ENCODE assay signal across 22 cellular contexts in genomic region chr13:112824429-112824828, GRCh38.
DNase-seq lines count a peak whose midpoint lies in the region; ATAC-seq and TF ChIP-seq lines count a peak whose summit lies in the region.
"Had no signal": no experiment of that assay in that cellular context is flagged by ENCODE, and none has a peak within 500 bp of the region (broad histone marks: within the 10 kb centered on the region; RNA-seq: fewer than 3 reads in every experiment).

No MANE protein-coding gene starts in this region.

- no peaks in the 10 kb centered on the region for H3K9me3 ChIP-seq in right cardiac atrium (ENCODE audit: control insufficient read depth, low read length)
- no peaks in the 10 kb centered on the region for H3K9me3 ChIP-seq in lower lobe of right lung
- no peaks in the 10 kb centered on the region for H3K9me3 ChIP-seq in stomach
- H3K9me3 ChIP-seq: A549, BE2C, Caco-2 had no signal

- no peaks in the 10 kb centered on the region for H3K9me3 Mint-ChIP-seq in endothelial cell (ENCODE audit: unreplicated experiment)
- H3K9me3 Mint-ChIP-seq in activated naive CD4-positive, alpha-beta T cell treated with anti-CD3 and anti-CD28 coated beads, Interleukin-2, amount 50 U/mL, for 72 hours, result no peaks in the 10 kb centered on the region
- H3K9me3 Mint-ChIP-seq: CD4-positive, CD25-positive, alpha-beta regulatory T cell; CD8-positive, alpha-beta T cell had no signal

- peaks cover 16% of the 10 kb centered on the region for H3K27me3 Mint-ChIP-seq in endothelial cell (ENCODE audit: unreplicated experiment)
- H3K27me3 Mint-ChIP-seq: CD4-positive, CD25-positive, alpha-beta regulatory T cell had no signal

- no peak for ATAC-seq in Right ventricle myocardium superior (ENCODE audit: poor library complexity)
- no peak for ATAC-seq in right cardiac atrium
- no peak for ATAC-seq in lower lobe of right lung
- no peak for ATAC-seq in activated naive CD4-positive, alpha-beta T cell treated with anti-CD3 and anti-CD28 coated beads, Interleukin-2, amount 50 U/mL, for 72 hours
- ATAC-seq in HG03378 (IDR thresholded peaks at IDR 0.05; ENCODE audit: unreplicated experiment), result no peak
- ATAC-seq: A549; CD8-positive, alpha-beta T cell had no signal

- intact Hi-C loops in Right ventricle myocardium superior (cut with DNase I), result no loop called here
- intact Hi-C loops in right cardiac atrium (cut with DNase I), result no loop called here
- intact Hi-C loops in lower lobe of right lung (cut with DNase I), result no loop called here
- intact Hi-C loops in stomach (cut with DNase I; ENCODE audit: low total_unique reads), result no loop called here

- H3K4me1 ChIP-seq in right cardiac atrium (ENCODE audit: control insufficient read depth, insufficient read depth, low read length) (no peaks in the 10 kb centered on the region), lower lobe of right lung (no peaks in the 10 kb centered on the region), stomach (peaks cover 0 to 4% (median under 1%) of the 10 kb centered on the region in 4 donors)
- H3K4me1 ChIP-seq: A549, BE2C, Caco-2 had no signal

- TF ChIP-seq POLR2A in stomach (IDR thresholded peaks at IDR 0.05), result no peak

- H3K4me3 ChIP-seq in right cardiac atrium (ENCODE audit: low read length) (no peak overlapping the region), lower lobe of right lung (no peak overlapping the region), stomach (no peak overlapping the region)
- H3K4me3 ChIP-seq: A549, GM23248 had no signal

- H3K27me3 ChIP-seq in right cardiac atrium (ENCODE audit: control insufficient read depth, insufficient read depth), result no peaks in the 10 kb centered on the region
- H3K27me3 ChIP-seq in lower lobe of right lung (ENCODE audit: low read depth), result no peaks in the 10 kb centered on the region
- H3K27me3 ChIP-seq in stomach, result no peaks in the 10 kb centered on the region
- H3K27me3 ChIP-seq: BE2C had no signal

- H3K36me3 ChIP-seq in lower lobe of right lung, result peaks cover 95% of the 10 kb centered on the region
- H3K36me3 ChIP-seq in stomach, result peaks cover 29 to 96% (median 86%) of the 10 kb centered on the region in 4 donors
- H3K36me3 ChIP-seq: BE2C had no signal

- H3K36me3 Mint-ChIP-seq in endothelial cell (ENCODE audit: low read depth, unreplicated experiment), result peaks cover 71% of the 10 kb centered on the region
- peaks cover 0 to 12% of the 10 kb centered on the region in 2 donors for H3K36me3 Mint-ChIP-seq in activated naive CD4-positive, alpha-beta T cell treated with anti-CD3 and anti-CD28 coated beads, Interleukin-2, amount 50 U/mL, for 72 hours

- H3K27ac ChIP-seq in right cardiac atrium (ENCODE audit: low read length) (no peak overlapping the region), lower lobe of right lung (no peak overlapping the region), stomach (no peak overlapping the region)
- H3K27ac ChIP-seq: A549, C4-2B, GM23248 had no signal

- 81% methylated on average over 10 of the region's 10 CpGs for WGBS in right cardiac atrium
- WGBS in stomach, 5 donors, result 86 to 95% (median 89%) methylated on average over 10 of the region's 10 CpGs

- peak overlapping the region; percentile 81 for H3K27ac Mint-ChIP-seq in endothelial cell (ENCODE audit: unreplicated experiment)
- no peak overlapping the region for H3K27ac Mint-ChIP-seq in activated naive CD4-positive, alpha-beta T cell treated with anti-CD3 and anti-CD28 coated beads, Interleukin-2, amount 50 U/mL, for 72 hours
- H3K27ac Mint-ChIP-seq: CD8-positive, alpha-beta T cell had no signal

- H3K4me3 Mint-ChIP-seq in endothelial cell (ENCODE audit: unreplicated experiment), result peak overlapping the region; percentile 8
- H3K4me3 Mint-ChIP-seq: CD4-positive, CD25-positive, alpha-beta regulatory T cell; CD8-positive, alpha-beta T cell had no signal

- DNase-seq in Right ventricle myocardium superior, result peak; percentile 18
- DNase-seq in right cardiac atrium, result no peak
- no peak for DNase-seq in endothelial cell (ENCODE audit: low spot score)
- peak; percentile 10 for DNase-seq in lower lobe of right lung
- DNase-seq in stomach, result peak; percentile 13
- DNase-seq in activated naive CD4-positive, alpha-beta T cell treated with anti-CD3 and anti-CD28 coated beads, Interleukin-2, amount 50 U/mL, for 72 hours (ENCODE audit: low spot score in 2 of 2), result no peak
- no peak for DNase-seq in activated CD4-positive, alpha-beta T cell treated with anti-CD3 and anti-CD28 coated beads for 48 hours
- DNase-seq: 8988T; ACHN; AML-193; BE2C; Caco-2; CD4-positive, CD25-positive, alpha-beta regulatory T cell; CD8-positive, alpha-beta T cell; DMS153; DND-41; GM23248; H7; HCEC 1CT had no signal

- TF ChIP-seq CTCF in endothelial cell (IDR thresholded peaks at IDR 0.05; ENCODE audit: unreplicated experiment), result no peak
- TF ChIP-seq CTCF in lower lobe of right lung (IDR thresholded peaks at IDR 0.05), result no peak
- no peak for TF ChIP-seq CTCF in stomach (IDR thresholded peaks at IDR 0.05)

- H3K4me1 Mint-ChIP-seq in endothelial cell (ENCODE audit: unreplicated experiment), result peaks cover 38% of the 10 kb centered on the region
- H3K4me1 Mint-ChIP-seq: CD4-positive, CD25-positive, alpha-beta regulatory T cell had no signal

- TF ChIP-seq EP300 in stomach (IDR thresholded peaks at IDR 0.05), result no peak

Comparison
In these comparisons a context has a peak if more than half of its experiments do, and no peak if none do; other contexts are left out.
1. DNase-seq: peak in Right ventricle myocardium superior (single experiment), lower lobe of right lung (single experiment) and stomach (single experiment); none in right cardiac atrium (0 of 3), endothelial cell (single experiment), activated naive CD4-positive, alpha-beta T cell treated with anti-CD3 and anti-CD28 coated beads, Interleukin-2, amount 50 U/mL, for 72 hours (0 of 2) and activated CD4-positive, alpha-beta T cell treated with anti-CD3 and anti-CD28 coated beads for 48 hours (single experiment).